7 cellular contexts compared by ENCODE assay signal in genomic region chr1:241425091-241425490, GRCh38.
DNase-seq lines count a peak whose midpoint lies in the region; ATAC-seq, FAIRE-seq and TF ChIP-seq lines count a peak whose summit lies in the region.
"Not testable (repeated sequence)": the region's sequence is repeated elsewhere in the genome, so short reads cannot be mapped to it uniquely, and the experiment has no call there.

No MANE protein-coding gene starts in this region.

- H2AFZ ChIP-seq in GM23338; astrocyte (ENCODE audit: low read depth, low read length): not testable (repeated sequence)

- not testable (repeated sequence) for H3K9ac ChIP-seq in astrocyte (ENCODE audit: low read length)

- POLR2A ChIA-PET in naive thymus-derived CD8-positive, alpha-beta T cell (lab: Charles Lee): not testable (repeated sequence)

- not testable (repeated sequence) for H3K4me1 Mint-ChIP-seq in GM23338; T-helper 2 cell treated with Interferon-gamma antibody and Interleukin-4, amounts not matched to agents 5 μg/mL and 100 μg/mL, for 36 hours (ENCODE audit: low read depth); activated T-helper 17 cell treated with anti-CD3 and anti-CD28 coated beads, Interleukin-2, amount 50 U/mL, for 72 hours; astrocyte (ENCODE audit: low read depth, unreplicated experiment); endothelial cell (ENCODE audit: unreplicated experiment); naive thymus-derived CD8-positive, alpha-beta T cell; progenitor cell of endocrine pancreas (ENCODE audit: low read depth)

- not testable (repeated sequence) for H3K27ac ChIP-seq in GM23338 (ENCODE audit: low read depth); astrocyte (ENCODE audit: low read depth, low read length)

- H3K9me2 ChIP-seq in GM23338 (ENCODE audit: insufficient read depth): not testable (repeated sequence)

- not testable (repeated sequence) for H3K36me3 Mint-ChIP-seq in GM23338 (ENCODE audit: low read depth); T-helper 2 cell treated with Interferon-gamma antibody and Interleukin-4, amounts not matched to agents 5 μg/mL and 100 μg/mL, for 36 hours (ENCODE audit: low read depth); activated T-helper 17 cell treated with anti-CD3 and anti-CD28 coated beads, Interleukin-2, amount 50 U/mL, for 72 hours (ENCODE audit: low read depth); astrocyte (ENCODE audit: low read depth, unreplicated experiment); endothelial cell (ENCODE audit: low read depth, unreplicated experiment); progenitor cell of endocrine pancreas (ENCODE audit: insufficient read depth)
- peaks cover 0 to 11% (median 0%) of the 10 kb centered on the region in 3 donors for H3K36me3 Mint-ChIP-seq in naive thymus-derived CD8-positive, alpha-beta T cell

- not testable (repeated sequence) for H3K4me2 ChIP-seq in GM23338; astrocyte (ENCODE audit: low read length)

- H3K4me3 Mint-ChIP-seq in GM23338 (peak overlapping the region; percentile 67; the same call in 2 of the 3 replicates), astrocyte (ENCODE audit: unreplicated experiment) (peak overlapping the region; percentile 75), endothelial cell (ENCODE audit: unreplicated experiment) (peak overlapping the region; percentile 85), progenitor cell of endocrine pancreas (ENCODE audit: low read depth) (peak overlapping the region; percentile 56)
- H3K4me3 Mint-ChIP-seq in T-helper 2 cell treated with Interferon-gamma antibody and Interleukin-4, amounts not matched to agents 5 μg/mL and 100 μg/mL, for 36 hours: peak overlapping the region; percentile 62
- H3K4me3 Mint-ChIP-seq in activated T-helper 17 cell treated with anti-CD3 and anti-CD28 coated beads, Interleukin-2, amount 50 U/mL, for 72 hours: peak overlapping the region; percentile 18
- H3K4me3 Mint-ChIP-seq in naive thymus-derived CD8-positive, alpha-beta T cell: peak overlapping the region in 8 of 10 donors; percentile 23 to 72 (median 62)

- not testable (repeated sequence) for H3K36me3 ChIP-seq in GM23338 (ENCODE audit: insufficient read depth); astrocyte (ENCODE audit: insufficient read depth, low read length)

- not testable (repeated sequence) for H3K9me3 Mint-ChIP-seq in GM23338; T-helper 2 cell treated with Interferon-gamma antibody and Interleukin-4, amounts not matched to agents 5 μg/mL and 100 μg/mL, for 36 hours; activated T-helper 17 cell treated with anti-CD3 and anti-CD28 coated beads, Interleukin-2, amount 50 U/mL, for 72 hours; astrocyte (ENCODE audit: unreplicated experiment); endothelial cell (ENCODE audit: unreplicated experiment); progenitor cell of endocrine pancreas (ENCODE audit: low read depth)
- H3K9me3 Mint-ChIP-seq in naive thymus-derived CD8-positive, alpha-beta T cell: peaks cover 0 to 16% (median 5%) of the 10 kb centered on the region in 9 donors

- not testable (repeated sequence) for H3K27ac Mint-ChIP-seq in GM23338; T-helper 2 cell treated with Interferon-gamma antibody and Interleukin-4, amounts not matched to agents 5 μg/mL and 100 μg/mL, for 36 hours; activated T-helper 17 cell treated with anti-CD3 and anti-CD28 coated beads, Interleukin-2, amount 50 U/mL, for 72 hours; astrocyte (ENCODE audit: unreplicated experiment); endothelial cell (ENCODE audit: unreplicated experiment); naive thymus-derived CD8-positive, alpha-beta T cell; progenitor cell of endocrine pancreas

- H3K27me3 ChIP-seq in GM23338 (ENCODE audit: insufficient read depth): peaks cover 37% of the 10 kb centered on the region
- H3K27me3 ChIP-seq in astrocyte (ENCODE audit: insufficient read depth, low read length): not testable (repeated sequence)

- H3K4me1 ChIP-seq in GM23338 (ENCODE audit: insufficient read depth); astrocyte (ENCODE audit: insufficient read depth, low read length): not testable (repeated sequence)

- not testable (repeated sequence) for ATAC-seq in GM23338; activated T-helper 17 cell treated with anti-CD3 and anti-CD28 coated beads, Interleukin-2, amount 50 U/mL, for 72 hours (replicated peaks); naive thymus-derived CD8-positive, alpha-beta T cell

- H3K27me3 Mint-ChIP-seq in GM23338 (ENCODE audit: insufficient read depth, low read depth, poor library complexity): peaks cover 18% of the 10 kb centered on the region
- peaks cover 68% of the 10 kb centered on the region for H3K27me3 Mint-ChIP-seq in T-helper 2 cell treated with Interferon-gamma antibody and Interleukin-4, amounts not matched to agents 5 μg/mL and 100 μg/mL, for 36 hours (ENCODE audit: low read depth)
- H3K27me3 Mint-ChIP-seq in activated T-helper 17 cell treated with anti-CD3 and anti-CD28 coated beads, Interleukin-2, amount 50 U/mL, for 72 hours: peaks cover 43% of the 10 kb centered on the region
- peaks cover 31% of the 10 kb centered on the region for H3K27me3 Mint-ChIP-seq in astrocyte (ENCODE audit: low read depth, unreplicated experiment)
- H3K27me3 Mint-ChIP-seq in endothelial cell (ENCODE audit: unreplicated experiment): not testable (repeated sequence)
- peaks cover 33 to 88% (median 54%) of the 10 kb centered on the region in 5 donors for H3K27me3 Mint-ChIP-seq in naive thymus-derived CD8-positive, alpha-beta T cell
- H3K27me3 Mint-ChIP-seq in progenitor cell of endocrine pancreas: peaks cover 27% of the 10 kb centered on the region

- H4K20me1 ChIP-seq in GM23338 (replicated peaks; ENCODE audit: insufficient read depth); astrocyte (ENCODE audit: insufficient read depth, low read length): not testable (repeated sequence)

- not testable (repeated sequence) for DNase-seq in GM23338 (ENCODE audit: low spot score); T-helper 2 cell treated with Interferon-gamma antibody and Interleukin-4, amounts not matched to agents 5 μg/mL and 100 μg/mL, for 36 hours (ENCODE audit: low spot score); astrocyte (ENCODE audit: low read depth); endothelial cell (ENCODE audit: low spot score); naive thymus-derived CD8-positive, alpha-beta T cell; progenitor cell of endocrine pancreas (ENCODE audit: low spot score, unreplicated experiment)

- H3K9me3 ChIP-seq in astrocyte (ENCODE audit: insufficient read depth, low read depth, low read length): not testable (repeated sequence)

- H3K79me2 ChIP-seq in GM23338 (replicated peaks; ENCODE audit: insufficient read depth); astrocyte (ENCODE audit: insufficient read depth, low read length): not testable (repeated sequence)

- not testable (repeated sequence) for TF ChIP-seq CTCF in GM23338 (conservative IDR thresholded peaks at IDR 0.05; ENCODE audit: low read depth in 2 of 2); astrocyte (IDR thresholded peaks at IDR 0.05; ENCODE audit: insufficient read depth, low read depth, low read length); endothelial cell (IDR thresholded peaks at IDR 0.05; ENCODE audit: unreplicated experiment); progenitor cell of endocrine pancreas (IDR thresholded peaks at IDR 0.05; ENCODE audit: unreplicated experiment)

- FAIRE-seq in astrocyte (lab: Jason Lieb, UNC): not testable (repeated sequence)

- not testable (repeated sequence) for H3F3A ChIP-seq in GM23338 (replicated peaks; ENCODE audit: low read depth)

- H3K4me3 ChIP-seq in GM23338; astrocyte (ENCODE audit: insufficient read depth, low read depth, low read length): not testable (repeated sequence)

Comparison
In these comparisons a context has a peak if more than half of its experiments do, and no peak if none do; other contexts are left out.
1. H3K4me3 Mint-ChIP-seq: peak in every context shown above with its lines; median percentile 85 in endothelial cell; 75 in astrocyte; 67 in GM23338; 62 in T-helper 2 cell treated with Interferon-gamma antibody and Interleukin-4, amounts not matched to agents 5 μg/mL and 100 μg/mL, for 36 hours; 62 in naive thymus-derived CD8-positive, alpha-beta T cell; 56 in progenitor cell of endocrine pancreas; 18 in activated T-helper 17 cell treated with anti-CD3 and anti-CD28 coated beads, Interleukin-2, amount 50 U/mL, for 72 hours.